In the genomic region with DNA sequence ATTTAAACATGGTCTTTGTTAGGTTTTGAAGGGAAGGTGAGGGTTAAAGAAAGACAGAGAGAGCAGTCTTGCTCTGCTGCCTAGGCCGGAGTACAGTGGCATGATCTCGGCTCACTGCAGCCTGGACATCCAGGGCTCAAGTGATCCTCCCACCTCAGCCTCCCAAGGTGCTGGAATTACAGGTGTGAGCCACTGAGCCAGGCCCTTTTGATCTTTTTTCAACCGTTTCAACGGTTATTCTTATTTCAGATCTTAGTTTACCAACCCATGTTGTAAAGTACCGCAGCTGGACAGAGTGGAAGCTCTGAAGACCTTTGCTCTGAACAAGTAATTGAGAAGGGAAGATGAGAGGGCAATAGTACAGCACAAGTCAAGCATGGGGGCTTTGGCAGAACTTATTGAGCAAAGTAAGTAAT, we compare ENCODE assay signal across 10 cellular contexts. TPM values are rescaled to one million over a fixed set of nuclear protein-coding genes. Genes with fewer than 3 reads are reported as not detected.
DNase-seq lines count a peak whose midpoint lies in the region; ATAC-seq and TF ChIP-seq lines count a peak whose summit lies in the region.
"Had no signal": no experiment of that assay in that cellular context is flagged by ENCODE, and none has a peak within 500 bp of the region (broad histone marks: within the 10 kb centered on the region; RNA-seq: fewer than 3 reads in every experiment).

No MANE protein-coding gene starts in this region.

- intact Hi-C loops in posterior vena cava (cut with DNase I) = no loop called here

- H3K27ac Mint-ChIP-seq in central memory CD8-positive, alpha-beta T cell (ENCODE audit: low read depth) = no peak overlapping the region
- no peak overlapping the region for H3K27ac Mint-ChIP-seq in neural crest cell (ENCODE audit: unreplicated experiment)

- no peaks in the 10 kb centered on the region for H3K9me3 Mint-ChIP-seq in central memory CD8-positive, alpha-beta T cell
- H3K9me3 Mint-ChIP-seq in neural crest cell = no peaks in the 10 kb centered on the region

- H3K4me3 Mint-ChIP-seq in central memory CD8-positive, alpha-beta T cell = peak overlapping the region; percentile 97
- H3K4me3 Mint-ChIP-seq in neural crest cell = peak overlapping the region; percentile 89

- in situ Hi-C loops in G401 (cut with HindIII; ENCODE audit: low sequenced_read_pairs) = no loop called here

- no peaks in the 10 kb centered on the region for H3K27me3 Mint-ChIP-seq in central memory CD8-positive, alpha-beta T cell
- no peaks in the 10 kb centered on the region for H3K27me3 Mint-ChIP-seq in neural crest cell (ENCODE audit: low read depth)

- H3K36me3 Mint-ChIP-seq in central memory CD8-positive, alpha-beta T cell (ENCODE audit: insufficient read depth) = peaks cover 8% of the 10 kb centered on the region
- no peaks in the 10 kb centered on the region for H3K36me3 Mint-ChIP-seq in neural crest cell (ENCODE audit: low read depth)

- no peak for TF ChIP-seq POLR2A in NB4 (IDR thresholded peaks at IDR 0.05; ENCODE audit: extremely low read depth, insufficient read length)

- TF ChIP-seq CTCF in NB4 (IDR thresholded peaks at IDR 0.05; ENCODE audit: low read depth, low read length) = no peak
- no peak for TF ChIP-seq CTCF in neural crest cell (conservative IDR thresholded peaks at IDR 0.05)

- no peak for ATAC-seq in central memory CD8-positive, alpha-beta T cell (replicated peaks; ENCODE audit: extremely low read depth, poor library complexity, severe bottlenecking)

- H3K4me1 Mint-ChIP-seq in central memory CD8-positive, alpha-beta T cell = peaks cover 46% of the 10 kb centered on the region
- H3K4me1 Mint-ChIP-seq in neural crest cell = peaks cover 31% of the 10 kb centered on the region

- peak overlapping the region; percentile 83 for H3K4me3 ChIP-seq in NB4 (ENCODE audit: low read depth, low read length)

- DNase-seq in G401 (ENCODE audit: low spot score) (peak; percentile 27), NB4 (ENCODE audit: low read depth) (no peak), neural crest cell (ENCODE audit: low read depth, low spot score) (no peak), mesenteric fat pad (ENCODE audit: low spot score) (no peak), posterior vena cava (ENCODE audit: low spot score) (no peak), SIG-M5 treated with dmso at 0.1 percent for 504 hours (lab: John Stamatoyannopoulos, UW; ENCODE audit: unreplicated experiment) (no peak)
- no peak for DNase-seq in central memory CD8-positive, alpha-beta T cell (ENCODE audit: low spot score in 2 of 2)
- DNase-seq: NCI-H226; Right ventricle myocardium superior; stimulated activated CD4-positive, alpha-beta T cell treated with anti-CD3 and anti-CD28 coated beads, Interleukin-12 subunit alpha, Interleukin-12 subunit beta, amount 100 ng/mL, for 4 hours had no signal

RNA-seq across cellular contexts. Expression of gene SRPK1, which starts 1.2 kb away (rescaled TPM):
- total RNA-seq in G401 (2014; rRNA removed; shearing (Covaris generic)) = 28.9 and 39.9 TPM in 2 replicates
- 105 and 113 TPM in 2 replicates for total RNA-seq in neural crest cell
- total RNA-seq in mesenteric fat pad = 32.9 TPM
- total RNA-seq in posterior vena cava = 10 to 100 TPM; 29.0 to 30.7 TPM
